ENCODE assay signal across 1 cellular context in the genomic region with DNA sequence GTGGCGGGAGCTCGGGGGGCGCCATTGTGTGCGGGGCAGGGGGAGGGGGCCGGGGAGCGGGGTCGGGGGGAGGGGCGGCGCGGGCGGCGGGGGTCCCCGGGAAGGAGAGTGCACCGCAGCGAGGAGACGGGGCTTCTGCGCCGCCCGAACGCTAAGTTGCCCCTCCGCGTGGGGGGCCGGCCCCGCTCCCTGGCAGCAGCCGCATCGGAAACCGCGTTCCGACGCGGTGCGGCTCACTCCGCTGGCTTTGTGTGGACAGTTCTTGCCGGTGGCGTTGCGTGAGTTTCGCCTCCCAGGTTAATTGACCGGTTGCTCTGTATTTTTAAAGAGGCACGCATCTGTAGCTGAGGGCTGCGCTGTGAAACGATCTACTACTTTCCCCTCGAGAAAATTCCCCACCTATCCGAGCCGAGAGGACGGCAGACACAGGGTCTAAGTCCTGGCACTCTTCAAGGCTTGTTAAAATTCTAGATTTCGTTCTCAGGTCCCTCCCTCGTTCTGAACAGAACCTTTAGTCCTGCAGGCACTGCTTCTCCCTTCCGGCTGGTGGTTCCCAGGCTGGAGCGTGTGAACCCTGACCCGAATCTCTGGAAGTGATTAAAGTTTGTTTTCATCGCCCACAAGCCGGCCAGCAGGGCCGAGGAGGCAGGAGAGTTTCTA.
A peak's percentile ranks its signal among the peaks of the same experiment; 100 is the strongest.
TF ChIP-seq lines count a peak whose summit lies in the region.

No MANE protein-coding gene starts in this region.

TF ChIP-seq in H1, 55 proteins besides CTCF, POLR2A, EP300 and RAD21 (continued from another document):
- TF ChIP-seq MAFK (IDR thresholded peaks at IDR 0.05; ENCODE audit: low read depth, low read length) (no peak), KDM4A (IDR thresholded peaks at IDR 0.05; ENCODE audit: low read depth, low read length, severe bottlenecking) (peak; percentile 64)
